Comparison of ENCODE assay signal across 9 cellular contexts in the genomic region with DNA sequence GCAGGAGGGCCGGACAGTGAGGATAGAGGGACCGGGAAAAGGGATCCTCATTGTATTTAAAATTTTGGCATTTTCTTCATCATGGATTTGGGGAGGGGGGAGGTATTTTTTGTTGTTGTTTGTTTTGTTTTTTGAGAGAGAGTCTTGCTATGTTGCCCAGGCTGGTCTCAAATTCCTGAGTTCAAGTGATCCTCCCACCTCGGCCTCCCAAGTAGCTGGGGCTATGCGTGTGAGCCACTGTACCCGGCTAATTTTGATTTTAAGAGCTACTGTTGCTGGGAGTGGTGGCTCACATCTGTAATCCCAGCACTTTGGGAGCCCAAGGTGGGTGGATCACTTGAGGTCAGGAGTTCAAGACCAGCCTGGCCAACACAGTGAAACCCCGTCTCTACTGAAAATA. TPM values are rescaled to one million over a fixed set of nuclear protein-coding genes. Genes with fewer than 3 reads are reported as not detected.
DNase-seq lines count a peak whose midpoint lies in the region; ATAC-seq and TF ChIP-seq lines count a peak whose summit lies in the region.
"Not testable (repeated sequence)": the region's sequence is repeated elsewhere in the genome, so short reads cannot be mapped to it uniquely, and the experiment has no call there.
"Had no signal": no experiment of that assay in that cellular context is flagged by ENCODE, and none has a peak within 500 bp of the region (broad histone marks: within the 10 kb centered on the region; RNA-seq: fewer than 3 reads in every experiment).

No MANE protein-coding gene starts in this region.

- intact Hi-C loops in CD8-positive, alpha-beta T cell (cut with DNase I, micrococcal nuclease), result loop anchor here (2.0 to 10.0 kb wide), 2 partner anchors 62 to 1780 kb away; partner anchors contain the start of genes RAB37 (in 1 of the 2) and UBE2O (in 1 of the 2)
- intact Hi-C loops in left ventricle myocardium inferior (cut with micrococcal nuclease), result not testable (repeated sequence)

- not testable (repeated sequence) for H3K27me3 ChIP-seq in CD8-positive, alpha-beta T cell (ENCODE audit: insufficient read depth, low read length); left ventricle myocardium inferior (ENCODE audit: low read depth)

- H3K4me3 ChIP-seq in CD8-positive, alpha-beta T cell (ENCODE audit: low read depth, low read length); left ventricle myocardium inferior: not testable (repeated sequence)

- H3K27ac Mint-ChIP-seq in CD8-positive, alpha-beta T cell, result peak overlapping the region; percentile 97
- peak overlapping the region; percentile 98 for H3K27ac Mint-ChIP-seq in T-helper 17 cell
- peak overlapping the region; percentile 98 for H3K27ac Mint-ChIP-seq in activated CD8-positive, alpha-beta memory T cell treated with anti-CD3 and anti-CD28 coated beads, Interleukin-2, amount 10 ng/mL, durations not matched to agents 7 days and 5 days
- peak overlapping the region; percentile 75 for H3K27ac Mint-ChIP-seq in activated naive CD8-positive, alpha-beta T cell
- peak overlapping the region; percentile 87 to 95 for H3K27ac Mint-ChIP-seq in natural killer cell treated with Interleukin-12 subunit alpha and Interleukin-12 subunit beta and Interleukin-15 and Interleukin-18, amount 100 ng/mL, for 72 hours
- peak overlapping the region; percentile 97 for H3K27ac Mint-ChIP-seq in stimulated activated naive CD8-positive, alpha-beta T cell treated with anti-CD3 and anti-CD28 coated beads, Interleukin-15, Interleukin-2, amounts not matched to agents 100 ng/mL and 50 ng/mL, for 24 hours

- peaks cover 49% of the 10 kb centered on the region for H3K4me1 Mint-ChIP-seq in CD8-positive, alpha-beta T cell (ENCODE audit: low read depth)
- H3K4me1 Mint-ChIP-seq in T-helper 17 cell, result peaks cover 44% of the 10 kb centered on the region
- peaks cover 47% of the 10 kb centered on the region for H3K4me1 Mint-ChIP-seq in activated CD8-positive, alpha-beta memory T cell treated with anti-CD3 and anti-CD28 coated beads, Interleukin-2, amount 10 ng/mL, durations not matched to agents 7 days and 5 days
- peaks cover 39% of the 10 kb centered on the region for H3K4me1 Mint-ChIP-seq in activated naive CD8-positive, alpha-beta T cell (ENCODE audit: low read depth)
- peaks cover 38 to 46% of the 10 kb centered on the region in 2 donors for H3K4me1 Mint-ChIP-seq in natural killer cell treated with Interleukin-12 subunit alpha and Interleukin-12 subunit beta and Interleukin-15 and Interleukin-18, amount 100 ng/mL, for 72 hours (ENCODE audit: low read depth in 2 of 2)
- H3K4me1 Mint-ChIP-seq in stimulated activated naive CD8-positive, alpha-beta T cell treated with anti-CD3 and anti-CD28 coated beads, Interleukin-15, Interleukin-2, amounts not matched to agents 100 ng/mL and 50 ng/mL, for 24 hours (ENCODE audit: low read depth), result peaks cover 58% of the 10 kb centered on the region

- not testable (repeated sequence) for DNase-seq in CD8-positive, alpha-beta T cell; T-helper 17 cell; activated CD8-positive, alpha-beta memory T cell treated with anti-CD3 and anti-CD28 coated beads, Interleukin-2, amount 10 ng/mL, durations not matched to agents 7 days and 5 days; left ventricle myocardium inferior; natural killer cell treated with Interleukin-12 subunit alpha and Interleukin-12 subunit beta and Interleukin-15 and Interleukin-18, amount 100 ng/mL, for 72 hours (ENCODE audit: low spot score)

- ATAC-seq in CD8-positive, alpha-beta T cell; T-helper 17 cell; activated CD8-positive, alpha-beta memory T cell treated with anti-CD3 and anti-CD28 coated beads, Interleukin-2, amount 10 ng/mL, durations not matched to agents 7 days and 5 days; natural killer cell treated with Interleukin-12 subunit alpha and Interleukin-12 subunit beta and Interleukin-15 and Interleukin-18, amount 100 ng/mL, for 72 hours: not testable (repeated sequence)

- POLR2A ChIA-PET in CD8-positive, alpha-beta T cell (lab: Charles Lee), result interaction anchor here (0.9 to 3.0 kb wide), 7 partner anchors 8 to 157 kb away, joined by 3 to 12 read pairs (median 4); partner anchors contain the start of gene UBE2O

- H3K36me3 Mint-ChIP-seq in CD8-positive, alpha-beta T cell; T-helper 17 cell (ENCODE audit: low read depth); activated CD8-positive, alpha-beta memory T cell treated with anti-CD3 and anti-CD28 coated beads, Interleukin-2, amount 10 ng/mL, durations not matched to agents 7 days and 5 days; activated naive CD8-positive, alpha-beta T cell; natural killer cell treated with Interleukin-12 subunit alpha and Interleukin-12 subunit beta and Interleukin-15 and Interleukin-18, amount 100 ng/mL, for 72 hours; stimulated activated naive CD8-positive, alpha-beta T cell treated with anti-CD3 and anti-CD28 coated beads, Interleukin-15, Interleukin-2, amounts not matched to agents 100 ng/mL and 50 ng/mL, for 24 hours (ENCODE audit: low read depth): not testable (repeated sequence)

- CTCF ChIA-PET in CD8-positive, alpha-beta T cell (lab: Charles Lee), result interaction anchor here (0.6 to 16.5 kb wide), 10 partner anchors 7 to 167 kb away, joined by 3 to 265 read pairs (median 5); partner anchors contain the start of genes AANAT and RHBDF2
- CTCF ChIA-PET in activated CD8-positive, alpha-beta memory T cell treated with anti-CD3 and anti-CD28 coated beads, Interleukin-2, amount 10 ng/mL, durations not matched to agents 7 days and 5 days (lab: Charles Lee), result interaction anchor here (0.6 to 3.9 kb wide), 9 partner anchors 8 to 128 kb away, joined by 3 to 23 read pairs (median 3); partner anchors contain the start of gene RHBDF2

- H3K9me3 Mint-ChIP-seq in CD8-positive, alpha-beta T cell; activated CD8-positive, alpha-beta memory T cell treated with anti-CD3 and anti-CD28 coated beads, Interleukin-2, amount 10 ng/mL, durations not matched to agents 7 days and 5 days (ENCODE audit: low read depth); activated naive CD8-positive, alpha-beta T cell (ENCODE audit: low read depth); natural killer cell treated with Interleukin-12 subunit alpha and Interleukin-12 subunit beta and Interleukin-15 and Interleukin-18, amount 100 ng/mL, for 72 hours; stimulated activated naive CD8-positive, alpha-beta T cell treated with anti-CD3 and anti-CD28 coated beads, Interleukin-15, Interleukin-2, amounts not matched to agents 100 ng/mL and 50 ng/mL, for 24 hours: not testable (repeated sequence)

- peak overlapping the region; percentile 7 for H3K27ac ChIP-seq in CD8-positive, alpha-beta T cell (ENCODE audit: low read depth, low read length)
- peak overlapping the region; percentile 74 for H3K27ac ChIP-seq in left ventricle myocardium inferior (replicated peaks)

- not testable (repeated sequence) for H3K27me3 Mint-ChIP-seq in CD8-positive, alpha-beta T cell (ENCODE audit: low read depth); T-helper 17 cell; activated CD8-positive, alpha-beta memory T cell treated with anti-CD3 and anti-CD28 coated beads, Interleukin-2, amount 10 ng/mL, durations not matched to agents 7 days and 5 days; activated naive CD8-positive, alpha-beta T cell; natural killer cell treated with Interleukin-12 subunit alpha and Interleukin-12 subunit beta and Interleukin-15 and Interleukin-18, amount 100 ng/mL, for 72 hours; stimulated activated naive CD8-positive, alpha-beta T cell treated with anti-CD3 and anti-CD28 coated beads, Interleukin-15, Interleukin-2, amounts not matched to agents 100 ng/mL and 50 ng/mL, for 24 hours

- H3K4me3 Mint-ChIP-seq in CD8-positive, alpha-beta T cell, result peak overlapping the region; percentile 18
- peak overlapping the region; percentile 88 for H3K4me3 Mint-ChIP-seq in T-helper 17 cell
- H3K4me3 Mint-ChIP-seq in activated CD8-positive, alpha-beta memory T cell treated with anti-CD3 and anti-CD28 coated beads, Interleukin-2, amount 10 ng/mL, durations not matched to agents 7 days and 5 days; activated naive CD8-positive, alpha-beta T cell; stimulated activated naive CD8-positive, alpha-beta T cell treated with anti-CD3 and anti-CD28 coated beads, Interleukin-15, Interleukin-2, amounts not matched to agents 100 ng/mL and 50 ng/mL, for 24 hours: not testable (repeated sequence)
- H3K4me3 Mint-ChIP-seq in natural killer cell treated with Interleukin-12 subunit alpha and Interleukin-12 subunit beta and Interleukin-15 and Interleukin-18, amount 100 ng/mL, for 72 hours, result peak overlapping the region; percentile 65

- peaks cover 43% of the 10 kb centered on the region for H3K4me1 ChIP-seq in CD8-positive, alpha-beta T cell (ENCODE audit: insufficient read depth, low read length)
- H3K4me1 ChIP-seq in left ventricle myocardium inferior, result peaks cover 18% of the 10 kb centered on the region

- H3K9me3 ChIP-seq in CD8-positive, alpha-beta T cell (ENCODE audit: low read length); T-helper 17 cell (ENCODE audit: control insufficient read depth, low read length, poor library complexity, severe bottlenecking); left ventricle myocardium inferior (replicated peaks): not testable (repeated sequence)

- not testable (repeated sequence) for TF ChIP-seq CTCF in CD8-positive, alpha-beta T cell (IDR thresholded peaks at IDR 0.05); left ventricle myocardium inferior (IDR thresholded peaks at IDR 0.05; ENCODE audit: borderline replicate concordance)

- H3K36me3 ChIP-seq in CD8-positive, alpha-beta T cell (ENCODE audit: insufficient read depth, low read length); left ventricle myocardium inferior: not testable (repeated sequence)

RNA-seq across cellular contexts. Expression of gene RHBDF2, which starts 13.1 kb away (rescaled TPM):
- total RNA-seq in CD8-positive, alpha-beta T cell, result 10 to 100 TPM; 45.4 to 46.2 TPM
- 10 to 100 TPM; 38.3 to 48.7 TPM for total RNA-seq in T-helper 17 cell
- total RNA-seq in activated CD8-positive, alpha-beta memory T cell treated with anti-CD3 and anti-CD28 coated beads, Interleukin-2, amount 10 ng/mL, durations not matched to agents 7 days and 5 days, result 10 to 100 TPM; 29.6 to 42.1 TPM
- 13.8 TPM for total RNA-seq in left ventricle myocardium inferior
- total RNA-seq in natural killer cell treated with Interleukin-12 subunit alpha and Interleukin-12 subunit beta and Interleukin-15 and Interleukin-18, amount 100 ng/mL, for 72 hours, result 100 to 1,000 TPM; 156 to 234 TPM

RNA-seq across cellular contexts. Expression of gene CYGB, which starts 23.2 kb away (rescaled TPM):
- under 1 TPM; 0.47 to 0.57 TPM for total RNA-seq in CD8-positive, alpha-beta T cell
- total RNA-seq in T-helper 17 cell, result not detected
- total RNA-seq in activated CD8-positive, alpha-beta memory T cell treated with anti-CD3 and anti-CD28 coated beads, Interleukin-2, amount 10 ng/mL, durations not matched to agents 7 days and 5 days, result not detected
- total RNA-seq in left ventricle myocardium inferior, result 24.1 TPM
- 1 to 10 TPM; 1.0 to 2.9 TPM for total RNA-seq in natural killer cell treated with Interleukin-12 subunit alpha and Interleukin-12 subunit beta and Interleukin-15 and Interleukin-18, amount 100 ng/mL, for 72 hours
- total RNA-seq: MCF 10A had no signal

RNA-seq across cellular contexts. Expression of gene PRCD, which starts 25.5 kb away (rescaled TPM):
- total RNA-seq in CD8-positive, alpha-beta T cell, result not detected
- total RNA-seq in T-helper 17 cell, result 1 to 10 TPM in 1 of 2 donors, not detected in 1; 1.1 TPM
- not detected for total RNA-seq in activated CD8-positive, alpha-beta memory T cell treated with anti-CD3 and anti-CD28 coated beads, Interleukin-2, amount 10 ng/mL, durations not matched to agents 7 days and 5 days
- 3.9 TPM for total RNA-seq in left ventricle myocardium inferior
- under 1 TPM in 1 of 2 donors, not detected in 1; 0.78 TPM for total RNA-seq in natural killer cell treated with Interleukin-12 subunit alpha and Interleukin-12 subunit beta and Interleukin-15 and Interleukin-18, amount 100 ng/mL, for 72 hours
- total RNA-seq: MCF 10A had no signal

RNA-seq across cellular contexts. Expression of gene AANAT, which starts 47.0 kb away (rescaled TPM):
- total RNA-seq in CD8-positive, alpha-beta T cell, result not detected
- total RNA-seq in T-helper 17 cell (not detected), left ventricle myocardium inferior (not detected)
- not detected for total RNA-seq in activated CD8-positive, alpha-beta memory T cell treated with anti-CD3 and anti-CD28 coated beads, Interleukin-2, amount 10 ng/mL, durations not matched to agents 7 days and 5 days
- under 1 TPM in 1 of 2 donors, not detected in 1; 0.78 TPM for total RNA-seq in natural killer cell treated with Interleukin-12 subunit alpha and Interleukin-12 subunit beta and Interleukin-15 and Interleukin-18, amount 100 ng/mL, for 72 hours
- total RNA-seq: G401, MCF 10A had no signal
